In the genomic region with DNA sequence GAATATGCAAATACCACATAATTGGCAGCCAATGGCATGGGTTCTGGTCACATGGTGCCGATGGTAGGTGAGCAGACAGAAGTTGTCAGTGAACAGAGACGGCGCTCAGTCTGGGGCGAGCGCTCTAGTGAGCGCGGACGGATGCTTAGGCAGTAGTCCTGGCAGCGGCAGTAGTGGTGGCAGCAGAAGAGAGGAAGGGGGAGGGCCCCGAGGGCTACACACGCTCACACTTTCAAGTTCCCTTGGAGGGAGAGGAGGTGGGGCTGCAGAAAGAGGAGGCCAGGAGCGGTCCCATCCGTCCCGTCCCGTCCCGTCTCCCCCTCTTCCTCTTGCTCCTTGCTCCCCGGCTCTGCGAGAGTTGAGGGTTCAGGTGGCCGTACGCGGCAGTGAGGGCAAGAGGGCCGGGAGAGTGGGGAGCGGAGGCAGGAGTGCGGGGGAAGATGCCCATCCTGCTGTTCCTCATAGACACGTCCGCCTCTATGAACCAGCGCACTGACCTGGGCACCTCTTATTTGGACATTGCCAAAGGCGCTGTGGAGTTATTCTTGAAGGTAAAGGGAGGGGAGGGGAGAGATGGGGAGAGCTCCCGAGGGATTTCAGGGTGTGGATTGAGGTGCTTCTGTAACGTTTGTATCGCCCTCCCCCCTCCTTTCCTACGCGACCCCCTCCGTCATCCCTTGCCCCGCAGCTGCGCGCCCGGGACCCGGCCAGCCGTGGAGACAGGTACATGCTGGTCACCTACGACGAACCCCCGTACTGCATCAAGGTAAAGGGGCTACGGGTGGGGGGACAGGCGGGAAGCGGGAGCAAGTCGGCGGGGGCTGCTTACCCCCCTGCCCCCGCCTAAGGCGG, we compare ENCODE assay signal across 8 cellular contexts. TPM values are rescaled to one million over a fixed set of nuclear protein-coding genes. Genes with fewer than 3 reads are reported as not detected.
DNase-seq lines count a peak whose midpoint lies in the region; ATAC-seq and TF ChIP-seq lines count a peak whose summit lies in the region.

A gene with protein sequence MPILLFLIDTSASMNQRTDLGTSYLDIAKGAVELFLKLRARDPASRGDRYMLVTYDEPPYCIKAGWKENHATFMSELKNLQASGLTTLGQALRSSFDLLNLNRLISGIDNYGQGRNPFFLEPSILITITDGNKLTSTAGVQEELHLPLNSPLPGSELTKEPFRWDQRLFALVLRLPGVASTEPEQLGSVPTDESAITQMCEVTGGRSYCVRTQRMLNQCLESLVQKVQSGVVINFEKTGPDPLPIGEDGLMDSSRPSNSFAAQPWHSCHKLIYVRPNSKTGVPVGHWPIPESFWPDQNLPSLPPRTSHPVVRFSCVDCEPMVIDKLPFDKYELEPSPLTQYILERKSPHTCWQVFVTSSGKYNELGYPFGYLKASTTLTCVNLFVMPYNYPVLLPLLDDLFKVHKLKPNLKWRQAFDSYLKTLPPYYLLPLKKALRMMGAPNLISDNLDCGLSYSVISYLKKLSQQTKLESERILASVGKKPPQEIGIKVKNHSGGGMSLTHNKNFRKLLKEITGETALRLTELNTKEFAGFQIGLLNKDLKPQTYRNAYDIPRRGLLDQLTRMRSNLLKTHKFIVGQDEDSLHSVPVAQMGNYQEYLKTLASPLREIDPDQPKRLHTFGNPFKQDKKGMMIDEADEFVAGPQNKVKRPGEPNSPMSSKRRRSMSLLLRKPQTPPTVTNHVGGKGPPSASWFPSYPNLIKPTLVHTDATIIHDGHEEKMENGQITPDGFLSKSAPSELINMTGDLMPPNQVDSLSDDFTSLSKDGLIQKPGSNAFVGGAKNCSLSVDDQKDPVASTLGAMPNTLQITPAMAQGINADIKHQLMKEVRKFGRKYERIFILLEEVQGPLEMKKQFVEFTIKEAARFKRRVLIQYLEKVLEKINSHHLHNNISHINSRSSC (plus strand): TSS at position 108 of the 852 bp plus-strand sequence. CDS start 333 bp downstream, at position 441.

- peak within 1 kb of the TSS; percentile 100 for H3K27ac Mint-ChIP-seq in activated CD8-positive, alpha-beta T cell treated with anti-CD3 and anti-CD28 coated beads, Interleukin-2, amount 10 ng/mL, durations not matched to agents 7 days and 5 days

- H3K27me3 ChIP-seq in lung (ENCODE audit: control insufficient read depth, insufficient read depth): no peaks in the 10 kb centered on the region

- H3K4me3 ChIP-seq in lung: peak within 1 kb of the TSS; percentile 58

- no peaks in the 10 kb centered on the region for H3K4me1 ChIP-seq in lung (ENCODE audit: control insufficient read depth in 2 of 2, insufficient read depth in 2 of 2, low read length in 2 of 2)

- peak within 1 kb of the TSS; percentile 99 for H3K4me3 Mint-ChIP-seq in activated CD8-positive, alpha-beta T cell treated with anti-CD3 and anti-CD28 coated beads, Interleukin-2, amount 10 ng/mL, durations not matched to agents 7 days and 5 days

- H3K9me3 ChIP-seq in lung (ENCODE audit: control insufficient read depth in 2 of 2, insufficient read depth in 1 of 2, low read length in 1 of 2): no peaks in the 10 kb centered on the region

- ATAC-seq in GM19025 (IDR thresholded peaks at IDR 0.05; ENCODE audit: low read depth, unreplicated experiment) (peak; percentile 79), HG03280 (IDR thresholded peaks at IDR 0.05; ENCODE audit: unreplicated experiment) (peak; percentile 77), lung (ENCODE audit: insufficient read depth, low FRiP score) (peak; percentile 84)
- ATAC-seq in activated CD8-positive, alpha-beta T cell treated with anti-CD3 and anti-CD28 coated beads, Interleukin-2, amount 10 ng/mL, durations not matched to agents 7 days and 5 days: peak; percentile 85

- H3K4me1 Mint-ChIP-seq in activated CD8-positive, alpha-beta T cell treated with anti-CD3 and anti-CD28 coated beads, Interleukin-2, amount 10 ng/mL, durations not matched to agents 7 days and 5 days (ENCODE audit: low read depth): peaks cover 24% of the 10 kb centered on the region

- H3K27ac ChIP-seq in lung (ENCODE audit: low read depth in 1 of 2, low read length in 1 of 2): peak within 1 kb of the TSS; percentile 56 to 93

- H3K36me3 ChIP-seq in lung (ENCODE audit: control insufficient read depth in 2 of 2, insufficient read depth in 2 of 2, low read length in 2 of 2): no peaks in the 10 kb centered on the region

- CTCF ChIA-PET in activated CD8-positive, alpha-beta T cell treated with anti-CD3 and anti-CD28 coated beads, Interleukin-2, amount 10 ng/mL, durations not matched to agents 7 days and 5 days (lab: Charles Lee): interaction anchor here (2.6 kb wide), 1 partner anchor 11 kb away, joined by 6 read pairs; no protein-coding TSS in a partner anchor

- H3K9me3 Mint-ChIP-seq in activated CD8-positive, alpha-beta T cell treated with anti-CD3 and anti-CD28 coated beads, Interleukin-2, amount 10 ng/mL, durations not matched to agents 7 days and 5 days (ENCODE audit: insufficient read depth): no peaks in the 10 kb centered on the region

- TF ChIP-seq CTCF in lung (IDR thresholded peaks at IDR 0.05; ENCODE audit: control extremely low read depth, extremely low read depth): no peak

- peaks cover 17% of the 10 kb centered on the region for H3K36me3 Mint-ChIP-seq in activated CD8-positive, alpha-beta T cell treated with anti-CD3 and anti-CD28 coated beads, Interleukin-2, amount 10 ng/mL, durations not matched to agents 7 days and 5 days (ENCODE audit: low read depth)

- DNase-seq in AG20443 (ENCODE audit: low spot score): peak; percentile 66
- DNase-seq in NCI-H748 treated with DMSO at 0.1 percent for 48 hours (lab: John Stamatoyannopoulos, UW): peak; percentile 86
- DNase-seq in activated CD8-positive, alpha-beta T cell treated with anti-CD3 and anti-CD28 coated beads, Interleukin-2, amount 10 ng/mL, durations not matched to agents 7 days and 5 days: peak; percentile 92
- DNase-seq in ecto neural progenitor cell (ENCODE audit: low spot score): peak; percentile 83
- DNase-seq in lung (ENCODE audit: low spot score): peak; percentile 85
- DNase-seq in stimulated activated CD4-positive, alpha-beta T cell treated with anti-CD3 and anti-CD28 coated beads, TNF-alpha, amount 100 ng/mL, for 4 hours (ENCODE audit: low read depth in 3 of 3): peak; percentile 35 to 75 (median 68)

- H3K27me3 Mint-ChIP-seq in activated CD8-positive, alpha-beta T cell treated with anti-CD3 and anti-CD28 coated beads, Interleukin-2, amount 10 ng/mL, durations not matched to agents 7 days and 5 days (ENCODE audit: low read depth): no peaks in the 10 kb centered on the region

- WGBS in lung, 2 donors: 1 to 37% methylated on average over 18 to 50 of the region's 50 CpGs

- POLR2A ChIA-PET in activated CD8-positive, alpha-beta T cell treated with anti-CD3 and anti-CD28 coated beads, Interleukin-2, amount 10 ng/mL, durations not matched to agents 7 days and 5 days (lab: Charles Lee): interaction anchor here (0.8 to 1.2 kb wide), 6 partner anchors 11 to 714 kb away, joined by 3 to 5 read pairs (median 3); a partner anchor contains a TSS

RNA-seq across cellular contexts. Expression of the gene that starts here (rescaled TPM):
- total RNA-seq in activated CD8-positive, alpha-beta T cell treated with anti-CD3 and anti-CD28 coated beads, Interleukin-2, amount 10 ng/mL, durations not matched to agents 7 days and 5 days: 10 to 100 TPM; 24.4 to 24.9 TPM
- total RNA-seq in lung: 10 to 100 TPM in 1 of 2 donors, 1 to 10 TPM in 1; 6.8 to 19.6 TPM
- 10 to 100 TPM in 1 of 2 donors, 1 to 10 TPM in 1; 3.5 to 10.7 TPM for polyA plus RNA-seq in lung

Comparison
In these comparisons a context has a peak if more than half of its experiments do, and no peak if none do; other contexts are left out.
1. Peak in every context shown above with its lines: DNase-seq, ATAC-seq, H3K4me3 ChIP-seq and H3K27ac ChIP-seq.